ENCODE assay signal across 22 cellular contexts in genomic region chr1:88060112-88060673, GRCh38.
DNase-seq lines count a peak whose midpoint lies in the region; ATAC-seq and TF ChIP-seq lines count a peak whose summit lies in the region.
"Had no signal": no experiment of that assay in that cellular context is flagged by ENCODE, and none has a peak within 500 bp of the region (broad histone marks: within the 10 kb centered on the region; RNA-seq: fewer than 3 reads in every experiment).

No MANE protein-coding gene starts in this region.

- no peak for DNase-seq in GM23248
- DNase-seq in RWPE2 (ENCODE audit: low spot score) = no peak
- DNase-seq in esophagus squamous epithelium (lab: John Stamatoyannopoulos, UW) = no peak
- DNase-seq in trophoblast cell = no peak
- no peak for DNase-seq in retina
- DNase-seq in CD1c-positive myeloid dendritic cell (ENCODE audit: extremely low spot score) = no peak
- DNase-seq in ureter (ENCODE audit: low spot score) = no peak
- DNase-seq: activated CD4-positive, alpha-beta T cell treated with anti-CD3 and anti-CD28 coated beads, Interleukin-2, amount 10 ng/mL, durations not matched to agents 24 days and 14 days; activated naive CD4-positive, alpha-beta T cell treated with anti-CD3 and anti-CD28 coated beads for 36 hours; activated T-cell treated with anti-CD3 and anti-CD28 coated beads, Interleukin-2, amount 50 U/mL, for 72 hours; colonic mucosa; effector memory CD4-positive, alpha-beta T cell; NCI-H1436; occipital lobe; T-helper 17 cell; WERI-Rb-1 had no signal

- H3K4me3 ChIP-seq in GM23248 (no peak overlapping the region), RWPE2 (ENCODE audit: severe bottlenecking) (no peak overlapping the region), esophagus squamous epithelium (no peak overlapping the region), trophoblast cell (ENCODE audit: low read depth, low read length) (no peak overlapping the region), gastroesophageal sphincter (no peak overlapping the region)
- H3K4me3 ChIP-seq: BLaER1 treated with 17β-estradiol and CSF1 and Interleukin-3, amounts not matched to agents 10 nM and 100 nM; colonic mucosa; vagina had no signal

- H3K9me2 ChIP-seq in GM23248 (ENCODE audit: insufficient read depth) = no peaks in the 10 kb centered on the region

- WGBS in GM23248 (ENCODE audit: low coverage in 1 of 2, low lambda C conversion rate in 2 of 2, missing lambda C conversion rate in 2 of 2), 2 experiments = 100% methylated on average over 1 of the region's 1 CpG
- WGBS in esophagus squamous epithelium, 2 donors = 36 to 50% methylated on average over 1 of the region's 1 CpG
- no CpG with 5 or more reads among the region's 1 CpG for WGBS in trophoblast cell (ENCODE audit: extremely low coverage, insufficient coverage, insufficient read length)
- WGBS in gastroesophageal sphincter (ENCODE audit: low coverage in 1 of 2), 2 donors = 67 to 100% methylated on average over 1 of the region's 1 CpG

- peak overlapping the region; percentile 85 for H4K91ac ChIP-seq in trophoblast cell (ENCODE audit: low read depth, low read length)

- H3K27ac ChIP-seq in GM23248 = no peak overlapping the region
- peak overlapping the region; percentile 17 for H3K27ac ChIP-seq in RWPE2 (ENCODE audit: poor library complexity, severe bottlenecking)
- H3K27ac ChIP-seq in esophagus squamous epithelium = peak overlapping the region; percentile 7 to 43 (median 30)
- peak overlapping the region; percentile 48 for H3K27ac ChIP-seq in trophoblast cell (ENCODE audit: low read depth, low read length)
- H3K27ac ChIP-seq in gastroesophageal sphincter = no peak overlapping the region
- H3K27ac ChIP-seq: BLaER1 treated with 17β-estradiol and CSF1 and Interleukin-3, amounts not matched to agents 10 nM and 100 nM; colonic mucosa; HL-60; vagina; WERI-Rb-1 had no signal

- no peaks in the 10 kb centered on the region for H4K20me1 ChIP-seq in GM23248 (ENCODE audit: insufficient read depth)
- H4K20me1 ChIP-seq: BLaER1 treated with 17β-estradiol and CSF1 and Interleukin-3, amounts not matched to agents 10 nM and 100 nM had no signal

- in situ Hi-C loops in GM23248 (cut with MboI) = loop anchor here (25.0 kb wide), 1 partner anchor 723 kb away; the partner anchor contains the start of gene LMO4

- H3K4me2 ChIP-seq in GM23248 (ENCODE audit: unreplicated experiment) (no peak overlapping the region), trophoblast cell (ENCODE audit: low read length) (no peak overlapping the region)
- H3K4me2 ChIP-seq: BLaER1 treated with 17β-estradiol and CSF1 and Interleukin-3, amounts not matched to agents 10 nM and 100 nM had no signal

- H2AK5ac ChIP-seq in trophoblast cell (ENCODE audit: low read length) = peak overlapping the region; percentile 21

- H3K4me1 ChIP-seq in GM23248 (ENCODE audit: insufficient read depth) = peaks cover 8% of the 10 kb centered on the region
- peaks cover 12% of the 10 kb centered on the region for H3K4me1 ChIP-seq in RWPE2 (ENCODE audit: insufficient read depth, poor library complexity, severe bottlenecking)
- peaks cover 0 to 32% (median 3%) of the 10 kb centered on the region in 3 donors for H3K4me1 ChIP-seq in esophagus squamous epithelium
- peaks cover 2 to 4% of the 10 kb centered on the region in 2 experiments for H3K4me1 ChIP-seq in trophoblast cell (ENCODE audit: control insufficient read depth in 1 of 2, insufficient read depth in 2 of 2, low read length in 2 of 2)
- H3K4me1 ChIP-seq in gastroesophageal sphincter = peaks cover 0 to 16% (median 0%) of the 10 kb centered on the region in 3 donors
- H3K4me1 ChIP-seq: BLaER1 treated with 17β-estradiol and CSF1 and Interleukin-3, amounts not matched to agents 10 nM and 100 nM; colonic mucosa had no signal

- ATAC-seq in RWPE2 (ENCODE audit: low read depth) (no peak), gastroesophageal sphincter (no peak)
- ATAC-seq: activated T-cell treated with anti-CD3 and anti-CD28 coated beads, Interleukin-2, amount 50 U/mL, for 72 hours; HepG2; Panc1; T-helper 17 cell had no signal

- H2AFZ ChIP-seq in GM23248 = 0 out of 2 replicates have a peak overlapping the region, but pooled peaks have one; percentile 7
- H2AFZ ChIP-seq in trophoblast cell (ENCODE audit: insufficient read depth, low read length, poor library complexity) = no peak overlapping the region

- H3K9ac ChIP-seq in GM23248 = no peak overlapping the region
- no peak overlapping the region for H3K9ac ChIP-seq in trophoblast cell (ENCODE audit: low read length)
- H3K9ac ChIP-seq: BLaER1 treated with 17β-estradiol and CSF1 and Interleukin-3, amounts not matched to agents 10 nM and 100 nM had no signal

- TF ChIP-seq POLR2A in esophagus squamous epithelium (IDR thresholded peaks at IDR 0.05) = no peak
- TF ChIP-seq POLR2A in gastroesophageal sphincter (IDR thresholded peaks at IDR 0.05) = no peak

- peak overlapping the region; percentile 4 for H3K14ac ChIP-seq in trophoblast cell (ENCODE audit: low read length)

- no peak for TF ChIP-seq EP300 in gastroesophageal sphincter (IDR thresholded peaks at IDR 0.05)

- no peak for TF ChIP-seq CTCF in RWPE2 (IDR thresholded peaks at IDR 0.05; ENCODE audit: poor library complexity, severe bottlenecking)
- no peak for TF ChIP-seq CTCF in esophagus squamous epithelium (IDR thresholded peaks at IDR 0.05)
- no peak for TF ChIP-seq CTCF in gastroesophageal sphincter (IDR thresholded peaks at IDR 0.05)

- intact Hi-C loops in esophagus squamous epithelium (cut with DNase I) = no loop called here

- H3F3A ChIP-seq in GM23248 (ENCODE audit: insufficient read depth) = no peaks in the 10 kb centered on the region

- H2BK120ac ChIP-seq in trophoblast cell (ENCODE audit: insufficient read depth, low read length, poor library complexity) = peak overlapping the region; percentile 5

- H4K12ac ChIP-seq in trophoblast cell (ENCODE audit: low read depth, low read length) = no peak overlapping the region

- no peak overlapping the region for H3K23ac ChIP-seq in trophoblast cell (ENCODE audit: low read length)

- H3K79me1 ChIP-seq in trophoblast cell (ENCODE audit: low read length) = peaks cover 7% of the 10 kb centered on the region

- peak overlapping the region; percentile 54 for H2BK12ac ChIP-seq in trophoblast cell (ENCODE audit: low read length)

- no peak overlapping the region for H3K18ac ChIP-seq in trophoblast cell (ENCODE audit: low read length)

- H3K27me3 ChIP-seq in GM23248 (replicated peaks; ENCODE audit: insufficient read depth) (no peaks in the 10 kb centered on the region), RWPE2 (ENCODE audit: insufficient read depth, poor library complexity, severe bottlenecking) (no peaks in the 10 kb centered on the region), esophagus squamous epithelium (no peaks in the 10 kb centered on the region), trophoblast cell (ENCODE audit: insufficient read depth, low read length) (no peaks in the 10 kb centered on the region), gastroesophageal sphincter (no peaks in the 10 kb centered on the region)
- H3K27me3 ChIP-seq: BLaER1 treated with 17β-estradiol and CSF1 and Interleukin-3, amounts not matched to agents 10 nM and 100 nM; colonic mucosa; vagina had no signal

- H3K4ac ChIP-seq in trophoblast cell (ENCODE audit: low read depth, low read length) = no peak overlapping the region

- H3K79me2 ChIP-seq in GM23248 (ENCODE audit: insufficient read depth) (no peaks in the 10 kb centered on the region), trophoblast cell (ENCODE audit: control insufficient read depth, insufficient read depth, low read length, poor library complexity) (no peaks in the 10 kb centered on the region)

- H3K36me3 ChIP-seq in GM23248 (ENCODE audit: low read depth) (no peaks in the 10 kb centered on the region), RWPE2 (ENCODE audit: low read depth) (no peaks in the 10 kb centered on the region), esophagus squamous epithelium (no peaks in the 10 kb centered on the region), trophoblast cell (ENCODE audit: control insufficient read depth in 1 of 2, insufficient read depth in 2 of 2, low read length in 2 of 2) (no peaks in the 10 kb centered on the region), gastroesophageal sphincter (no peaks in the 10 kb centered on the region)
- H3K36me3 ChIP-seq: BLaER1 treated with 17β-estradiol and CSF1 and Interleukin-3, amounts not matched to agents 10 nM and 100 nM; colonic mucosa; vagina; WERI-Rb-1 had no signal

- no peaks in the 10 kb centered on the region for H3K9me3 ChIP-seq in GM23248 (ENCODE audit: low read depth)
- H3K9me3 ChIP-seq in RWPE2 (ENCODE audit: severe bottlenecking) = no peaks in the 10 kb centered on the region
- H3K9me3 ChIP-seq in esophagus squamous epithelium = no peaks in the 10 kb centered on the region
- H3K9me3 ChIP-seq in trophoblast cell (ENCODE audit: insufficient read depth, low read depth, low read length) = no peaks in the 10 kb centered on the region
- H3K9me3 ChIP-seq in gastroesophageal sphincter = no peaks in the 10 kb centered on the region
- H3K9me3 ChIP-seq: BLaER1 treated with 17β-estradiol and CSF1 and Interleukin-3, amounts not matched to agents 10 nM and 100 nM; colonic mucosa; vagina had no signal

- H4K8ac ChIP-seq in trophoblast cell (ENCODE audit: low read depth, low read length) = peak overlapping the region; percentile 71

- H2BK5ac ChIP-seq in trophoblast cell (ENCODE audit: low read depth, low read length, poor library complexity) = peak overlapping the region; percentile 45

Comparison
In these comparisons a context has a peak if more than half of its experiments do, and no peak if none do; other contexts are left out.
1. H3K27ac ChIP-seq: peak in RWPE2 (single experiment), esophagus squamous epithelium (4 of 4) and trophoblast cell (single experiment); none in GM23248 (single experiment) and gastroesophageal sphincter (0 of 4).